Comparison of ENCODE assay signal across 23 cellular contexts in the genomic region with DNA sequence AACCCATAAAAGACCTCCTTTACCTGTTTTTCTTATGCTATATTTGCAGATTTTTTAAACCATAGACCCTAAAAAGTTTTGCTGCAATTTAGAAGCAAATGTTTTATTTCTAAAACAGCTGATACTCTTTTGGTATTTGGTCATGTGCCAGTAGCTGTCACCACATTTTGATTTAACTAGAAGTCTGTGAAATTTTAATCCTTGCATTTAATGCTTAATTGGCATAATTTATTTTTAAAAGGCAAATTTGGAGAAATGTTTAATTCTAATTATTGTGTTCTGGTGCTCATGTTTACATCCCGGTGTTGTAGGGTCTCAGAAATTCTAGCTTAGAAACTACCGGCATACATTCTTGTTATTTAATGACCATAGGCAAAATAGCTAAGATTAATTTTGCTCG.
"Had no signal": no experiment of that assay in that cellular context is flagged by ENCODE, and none has a peak within 500 bp of the region (broad histone marks: within the 10 kb centered on the region; RNA-seq: fewer than 3 reads in every experiment).

No MANE protein-coding gene starts in this region.

- H3K9ac ChIP-seq: neural progenitor cell had no signal

- ATAC-seq: natural killer cell treated with Interleukin-12 subunit alpha and Interleukin-12 subunit beta and Interleukin-15 and Interleukin-18, amount 100 ng/mL, for 72 hours; right cardiac atrium; stimulated activated effector memory CD8-positive, alpha-beta T cell treated with anti-CD3 and anti-CD28 coated beads, Interleukin-12 subunit alpha, Interleukin-12 subunit beta, amount 100 ng/mL, for 72 hours; stimulated activated naive CD8-positive, alpha-beta T cell treated with anti-CD3 and anti-CD28 coated beads, Interleukin-15, Interleukin-2, amounts not matched to agents 100 U/mL and 50 U/mL, for 24 hours had no signal

- H3K79me2 ChIP-seq: hepatocyte had no signal

- H3K36me3 ChIP-seq: colonic mucosa, neural progenitor cell, ovary, thyroid gland had no signal

- H3K4me3 ChIP-seq: colonic mucosa, hepatocyte, neural progenitor cell, ovary, suprapubic skin, thyroid gland had no signal

- H3K27me3 ChIP-seq: colonic mucosa, hepatocyte, neural progenitor cell, ovary, suprapubic skin, thyroid gland had no signal

- FAIRE-seq: endothelial cell of umbilical vein, urothelium cell line had no signal

- H3K27ac Mint-ChIP-seq: endodermal cell; mesothelial cell of epicardium; natural killer cell treated with Interleukin-12 subunit alpha and Interleukin-12 subunit beta and Interleukin-15 and Interleukin-18, amount 100 ng/mL, for 72 hours; neural progenitor cell; stimulated activated effector memory CD8-positive, alpha-beta T cell treated with anti-CD3 and anti-CD28 coated beads, Interleukin-12 subunit alpha, Interleukin-12 subunit beta, amount 100 ng/mL, for 72 hours; type B pancreatic cell had no signal

- H3K4me1 ChIP-seq: colonic mucosa, neural progenitor cell had no signal

- H3K9me3 Mint-ChIP-seq: endodermal cell; mesothelial cell of epicardium; natural killer cell treated with Interleukin-12 subunit alpha and Interleukin-12 subunit beta and Interleukin-15 and Interleukin-18, amount 100 ng/mL, for 72 hours; neural progenitor cell; stimulated activated effector memory CD8-positive, alpha-beta T cell treated with anti-CD3 and anti-CD28 coated beads, Interleukin-12 subunit alpha, Interleukin-12 subunit beta, amount 100 ng/mL, for 72 hours; type B pancreatic cell had no signal

- H3K4me1 Mint-ChIP-seq: stimulated activated effector memory CD8-positive, alpha-beta T cell treated with anti-CD3 and anti-CD28 coated beads, Interleukin-12 subunit alpha, Interleukin-12 subunit beta, amount 100 ng/mL, for 72 hours had no signal

- H3K4me3 Mint-ChIP-seq: endodermal cell; mesothelial cell of epicardium; natural killer cell treated with Interleukin-12 subunit alpha and Interleukin-12 subunit beta and Interleukin-15 and Interleukin-18, amount 100 ng/mL, for 72 hours; neural progenitor cell; stimulated activated effector memory CD8-positive, alpha-beta T cell treated with anti-CD3 and anti-CD28 coated beads, Interleukin-12 subunit alpha, Interleukin-12 subunit beta, amount 100 ng/mL, for 72 hours; type B pancreatic cell had no signal

- H3K9me3 ChIP-seq: colonic mucosa, ovary, suprapubic skin, thyroid gland had no signal

- DNase-seq: colonic mucosa; dermis blood vessel endothelial cell; endodermal cell; erythroblast; foreskin melanocyte; head of caudate nucleus; mammary epithelial cell; nucleus accumbens; ovary; right cardiac atrium; stimulated activated CD4-positive, alpha-beta T cell treated with anti-CD3 and anti-CD28 coated beads, Interleukin-4, amount 100 ng/mL, for 1 hour; stimulated activated CD8-positive, alpha-beta memory T cell treated with anti-CD3 and anti-CD28 coated beads, Interleukin-4, amount 100 ng/mL, for 48 hours; stimulated activated naive CD8-positive, alpha-beta T cell treated with anti-CD3 and anti-CD28 coated beads, Interleukin-15, Interleukin-2, amounts not matched to agents 100 U/mL and 50 U/mL, for 24 hours; thyroid gland had no signal

- H2AFZ ChIP-seq: hepatocyte, neural progenitor cell had no signal

- H3K4me2 ChIP-seq: hepatocyte, neural progenitor cell had no signal

- H3K27me3 Mint-ChIP-seq: natural killer cell treated with Interleukin-12 subunit alpha and Interleukin-12 subunit beta and Interleukin-15 and Interleukin-18, amount 100 ng/mL, for 72 hours; type B pancreatic cell had no signal

- H3K27ac ChIP-seq: colonic mucosa, hepatocyte, neural progenitor cell, ovary, suprapubic skin, thyroid gland had no signal
